24 cellular contexts compared by ENCODE assay signal in the genomic region with DNA sequence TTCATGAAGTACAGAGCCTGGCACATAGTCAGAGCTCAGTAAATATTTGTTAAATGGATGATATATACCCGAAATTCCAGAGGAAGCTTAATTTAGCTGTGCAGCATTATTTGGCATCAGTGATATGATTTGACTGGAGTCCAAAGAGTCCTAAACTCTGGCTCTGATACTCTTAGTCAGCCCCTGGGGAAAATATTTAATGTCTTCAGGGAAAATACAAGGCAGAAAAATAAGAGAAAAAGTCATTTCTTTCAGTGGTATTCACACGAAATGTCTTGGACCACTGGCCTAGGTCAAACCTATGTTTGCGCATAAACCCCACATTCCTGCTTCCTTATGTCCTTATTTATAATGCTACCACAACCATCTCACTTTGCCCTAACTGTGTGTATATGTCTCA. TPM values are rescaled to one million over a fixed set of nuclear protein-coding genes. Genes with fewer than 3 reads are reported as not detected.
"Had no signal": no experiment of that assay in that cellular context is flagged by ENCODE, and none has a peak within 500 bp of the region (broad histone marks: within the 10 kb centered on the region; RNA-seq: fewer than 3 reads in every experiment).

No MANE protein-coding gene starts in this region.

- DNase-seq: IMR-90, Karpas-422, KG1, MM.1S, NCI-H1092 treated with DMSO at 0.1 percent for 48 hours, NCI-H1436, NCI-H187, NCI-H2029, NCI-H2081 treated with DMSO at 0.1 percent for 48 hours, NCI-H2171, NCI-H226, NCI-H510A, NCI-H524 treated with DMSO at 0.1 percent for 48 hours, NCI-H69, NCI-H774, Right ventricle myocardium superior, RPMI8226, SIG-M5, SK-N-SH, SW 1271 had no signal

RNA-seq across cellular contexts. Expression of gene GLRA1, which starts 23.8 kb away (rescaled TPM):
- total RNA-seq: HepG2, HT1080, IMR-90, M059J, Right ventricle myocardium superior, SK-MEL-5 had no signal
